In genomic region chr14:51067306-51067705, GRCh38 we compare ENCODE assay signal across 1 cellular context.
TF ChIP-seq lines count a peak whose summit lies in the region.

No MANE protein-coding gene starts in this region.

TF ChIP-seq in HepG2, 621 proteins besides CTCF, POLR2A, EP300 and RAD21:
- TF ChIP-seq ATF7 (IDR thresholded peaks at IDR 0.05) (0 out of 2 replicates have a peak, but pooled peaks have one; percentile 45), ATF7 (CRISPR knock-in tag; IDR thresholded peaks at IDR 0.05) (no peak), FOXO1 (CRISPR knock-in tag; IDR thresholded peaks at IDR 0.05) (no peak), NCOA5 (CRISPR knock-in tag; IDR thresholded peaks at IDR 0.05) (no peak)
- TF ChIP-seq, protein P1, sequence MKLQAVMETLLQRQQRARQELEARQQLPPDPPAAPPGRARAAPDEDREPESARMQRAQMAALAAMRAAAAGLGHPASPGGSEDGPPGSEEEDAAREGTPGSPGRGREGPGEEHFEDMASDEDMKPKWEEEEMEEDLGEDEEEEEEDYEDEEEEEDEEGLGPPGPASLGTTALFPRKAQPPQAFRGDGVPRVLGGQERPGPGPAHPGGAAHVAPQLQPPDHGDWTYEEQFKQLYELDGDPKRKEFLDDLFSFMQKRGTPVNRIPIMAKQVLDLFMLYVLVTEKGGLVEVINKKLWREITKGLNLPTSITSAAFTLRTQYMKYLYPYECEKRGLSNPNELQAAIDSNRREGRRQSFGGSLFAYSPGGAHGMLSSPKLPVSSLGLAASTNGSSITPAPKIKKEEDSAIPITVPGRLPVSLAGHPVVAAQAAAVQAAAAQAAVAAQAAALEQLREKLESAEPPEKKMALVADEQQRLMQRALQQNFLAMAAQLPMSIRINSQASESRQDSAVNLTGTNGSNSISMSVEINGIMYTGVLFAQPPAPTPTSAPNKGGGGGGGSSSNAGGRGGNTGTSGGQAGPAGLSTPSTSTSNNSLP (IDR thresholded peaks at IDR 0.05; ENCODE audit: low read depth, low read length), result no peak
TF ChIP-seq in HepG2: peak in this region for 1.
